In the genomic region with DNA sequence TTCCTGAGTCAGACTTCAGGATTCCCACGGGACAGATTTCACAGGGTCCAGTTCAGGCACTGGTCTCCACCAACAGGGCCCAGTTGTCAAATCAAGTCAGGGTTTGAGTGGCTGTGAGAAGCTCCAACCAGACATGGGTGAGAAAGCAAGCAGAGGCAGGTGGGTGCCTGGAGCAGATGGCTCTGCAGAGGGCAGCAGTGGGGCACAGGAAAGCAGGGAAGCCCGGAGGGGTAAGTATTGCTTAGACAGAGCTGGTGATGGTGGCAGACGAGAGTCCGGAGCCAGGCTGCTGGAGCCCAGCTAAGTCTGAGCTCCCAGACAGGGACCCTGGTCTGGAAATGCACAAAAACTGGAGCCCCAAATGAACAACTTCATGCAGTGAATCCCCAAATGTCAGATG, we compare ENCODE assay signal across 9 cellular contexts. TPM values are rescaled to one million over a fixed set of nuclear protein-coding genes. Genes with fewer than 3 reads are reported as not detected.
DNase-seq lines count a peak whose midpoint lies in the region; ATAC-seq and TF ChIP-seq lines count a peak whose summit lies in the region.
"Had no signal": no experiment of that assay in that cellular context is flagged by ENCODE, and none has a peak within 500 bp of the region (broad histone marks: within the 10 kb centered on the region; RNA-seq: fewer than 3 reads in every experiment).

No MANE protein-coding gene starts in this region.

- no peaks in the 10 kb centered on the region for H4K20me1 ChIP-seq in SK-N-SH (ENCODE audit: insufficient read depth)

- no peaks in the 10 kb centered on the region for H3K79me2 ChIP-seq in SK-N-SH (ENCODE audit: insufficient read depth)

- CTCF ChIA-PET in SK-N-SH (lab: Yijun Ruan, JAX) = interaction anchor here (0.7 to 1.9 kb wide), 8 partner anchors 13 to 481 kb away, joined by 3 to 13 read pairs (median 3); no protein-coding TSS in a partner anchor

- no peak overlapping the region for H3K9ac ChIP-seq in SK-N-SH

- DNase-seq in Ammon's horn (ENCODE audit: low spot score) (peak; percentile 50), H7 (peak; percentile 59), SK-N-SH (no peak), cardiac septum (ENCODE audit: low spot score) (peak; percentile 61), posterior vena cava (ENCODE audit: low spot score) (no peak), GM13976 (ENCODE audit: low spot score) (no peak), epidermal melanocyte (ENCODE audit: insufficient read length, low spot score) (no peak)

- intact Hi-C loops in cardiac septum (cut with DNase I) (loop anchor here (5.0 to 10.0 kb wide), 2 partner anchors 42 to 330 kb away; partner anchors contain the start of gene RIMS3), posterior vena cava (cut with DNase I) (loop anchor here in 1 of 2 donors (10.0 kb wide), 1 partner anchor 210 kb away; no protein-coding TSS in a partner anchor)

- peak; percentile 34; the same call in 1 of the 2 replicates for TF ChIP-seq CTCF in SK-N-SH (IDR thresholded peaks at IDR 0.05)
- TF ChIP-seq CTCF in GM13976 (IDR thresholded peaks at IDR 0.05; ENCODE audit: borderline replicate concordance, control extremely low read depth, extremely low read depth, insufficient read depth, missing control alignments) = no peak

- POLR2A ChIA-PET in SK-N-SH (lab: Yijun Ruan, JAX) = interaction anchor here (1.6 kb wide), 1 partner anchor 67 kb away, joined by 5 read pairs; the partner anchor contains the start of gene NFYC

- H3K4me1 ChIP-seq in SK-N-SH (ENCODE audit: control insufficient read depth in 1 of 2, insufficient read depth in 2 of 2, low read depth in 1 of 2, low read length in 1 of 2) = peaks cover 0 to 4% of the 10 kb centered on the region in 2 experiments; a peak in 1 of 4 replicates

- no peak for TF ChIP-seq EP300 in SK-N-SH (IDR thresholded peaks at IDR 0.05; ENCODE audit: borderline replicate concordance in 1 of 2, low read depth in 1 of 2, low read length in 1 of 2)

- H3K36me3 ChIP-seq in H7 (replicated peaks; ENCODE audit: control insufficient read depth, insufficient read depth, low read length) (no peaks in the 10 kb centered on the region), SK-N-SH (replicated peaks in 1 of 2; ENCODE audit: control insufficient read depth in 1 of 2, insufficient read depth in 2 of 2, low read length in 1 of 2) (no peaks in the 10 kb centered on the region)

- H3K9me2 ChIP-seq in SK-N-SH = no peaks in the 10 kb centered on the region

- H3K9me3 ChIP-seq in SK-N-SH = no peaks in the 10 kb centered on the region

- H3K27me3 ChIP-seq in H7 (ENCODE audit: control insufficient read depth, insufficient read depth, low read length) (no peaks in the 10 kb centered on the region), SK-N-SH (ENCODE audit: insufficient read depth) (no peaks in the 10 kb centered on the region)

- H3K4me2 ChIP-seq in SK-N-SH = no peak overlapping the region

- no peak for ATAC-seq in GM18907 (IDR thresholded peaks at IDR 0.05; ENCODE audit: unreplicated experiment)

- H3K27ac ChIP-seq in SK-N-SH (ENCODE audit: low read depth in 2 of 2, low read length in 1 of 2) = no peak overlapping the region
- H3K27ac ChIP-seq: skin epidermis had no signal

- H3K4me3 ChIP-seq in H7 (ENCODE audit: insufficient read depth, low read depth, low read length) (no peak overlapping the region), SK-N-SH (ENCODE audit: low read depth in 2 of 2, low read length in 1 of 2) (no peak overlapping the region)
- H3K4me3 ChIP-seq: skin epidermis had no signal

- no peaks in the 10 kb centered on the region for H3F3A ChIP-seq in SK-N-SH (replicated peaks; ENCODE audit: insufficient read depth)

- peak; percentile 57 for TF ChIP-seq RAD21 in SK-N-SH (IDR thresholded peaks at IDR 0.05; ENCODE audit: low read length)

- in situ Hi-C loops in GM13976 (cut with MboI; ENCODE audit: low sequenced_read_pairs, unreplicated experiment) = no loop called here

- no peak overlapping the region for H2AFZ ChIP-seq in SK-N-SH (ENCODE audit: low read depth)

- 73% methylated on average over 4 of the region's 4 CpGs for WGBS in SK-N-SH (ENCODE audit: low lambda C conversion rate)

TF ChIP-seq in SK-N-SH, 30 proteins besides CTCF, POLR2A, EP300 and RAD21:
- TF ChIP-seq SIN3A (IDR thresholded peaks at IDR 0.05; ENCODE audit: borderline replicate concordance, low read depth, low read length) (no peak), GABPA (IDR thresholded peaks at IDR 0.05; ENCODE audit: low read depth) (no peak), SMC3 (IDR thresholded peaks at IDR 0.05; ENCODE audit: low read depth, low read length) (peak; percentile 36; the same call in 1 of the 2 replicates)

RNA-seq across cellular contexts. Expression of gene RIMS3, which starts 40.4 kb away (rescaled TPM):
- total RNA-seq in H7 (2014; rRNA removed; shearing (Covaris generic)) = 20.0 and 20.7 TPM in 2 replicates
- 1.9 and 2.9 TPM in 2 replicates for polyA plus RNA-seq in SK-N-SH (2012; rRNA removed)
- 1.1 and 1.6 TPM in 2 replicates for polyA plus RNA-seq in SK-N-SH (2012; cell fraction: cytosol; rRNA removed)
- 3.5 and 4.9 TPM in 2 replicates for polyA plus RNA-seq in SK-N-SH (2012; cell fraction: nucleus; rRNA removed)
- total RNA-seq in cardiac septum (0.67 TPM), posterior vena cava (10 to 100 TPM in 1 of 2 donors, 1 to 10 TPM in 1; 8.2 to 11.2 TPM)

Comparison
In these comparisons a context has a peak if more than half of its experiments do, and no peak if none do; other contexts are left out.
1. DNase-seq: peak in Ammon's horn (single experiment), H7 (single experiment) and cardiac septum (single experiment); none in SK-N-SH (single experiment), posterior vena cava (single experiment), GM13976 (single experiment) and epidermal melanocyte (single experiment).